ENCODE assay signal across 24 cellular contexts in the genomic region with DNA sequence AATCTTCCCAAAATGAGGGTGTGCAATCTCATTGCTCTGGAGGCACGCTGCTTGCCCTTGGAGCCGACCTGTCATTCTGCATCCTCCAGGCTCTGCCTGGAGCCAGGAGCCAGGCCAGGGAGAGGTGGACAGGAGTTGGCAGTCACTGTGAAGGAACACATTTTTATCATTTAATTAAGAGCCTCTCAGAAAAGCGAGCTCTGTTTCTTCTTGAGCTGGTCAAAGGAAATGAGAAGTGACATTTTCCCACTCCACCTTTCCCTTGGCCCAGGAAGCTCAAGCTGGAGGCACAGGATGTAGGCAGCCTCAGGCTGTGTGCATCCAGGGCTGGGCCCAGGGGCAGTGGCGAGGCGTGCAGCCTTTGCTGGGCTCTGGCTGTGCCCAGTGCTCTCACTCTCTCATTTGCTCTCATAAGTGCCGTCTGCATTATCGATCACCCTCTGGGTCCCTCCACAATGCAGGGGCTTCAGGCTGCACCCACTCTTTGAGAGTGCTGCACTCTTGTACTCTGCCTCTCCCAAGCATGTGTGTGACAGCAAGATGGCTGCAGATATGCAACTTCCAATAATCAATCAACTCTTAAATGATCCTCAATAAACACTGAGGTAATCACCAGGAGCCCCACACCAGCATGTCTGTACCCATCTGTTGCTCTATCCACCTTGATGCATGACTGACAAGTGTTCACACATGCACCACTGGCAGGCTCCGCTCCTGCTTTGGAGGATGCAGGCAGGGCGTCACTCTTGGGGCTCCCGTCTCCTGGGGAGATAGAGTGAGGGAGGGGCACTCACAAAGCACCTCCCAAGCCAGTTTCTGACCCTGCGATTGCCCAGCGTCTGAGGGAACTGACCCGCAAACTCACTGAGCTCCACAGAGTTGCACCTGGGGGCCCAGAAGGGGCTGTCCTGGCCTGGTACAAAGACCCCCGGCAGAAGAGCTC.
DNase-seq lines count a peak whose midpoint lies in the region; ATAC-seq, FAIRE-seq and TF ChIP-seq lines count a peak whose summit lies in the region.
"Had no signal": no experiment of that assay in that cellular context is flagged by ENCODE, and none has a peak within 500 bp of the region (broad histone marks: within the 10 kb centered on the region; RNA-seq: fewer than 3 reads in every experiment).

No MANE protein-coding gene starts in this region.

- peak; percentile 71 for FAIRE-seq in urothelium cell line (lab: Jason Lieb, UNC)
- FAIRE-seq: A204.1, D721Med, GM12891, GM18507, H1 had no signal

- intact Hi-C loops in activated CD4-positive, alpha-beta memory T cell treated with anti-CD3 and anti-CD28 coated beads for 36 hours (cut with micrococcal nuclease): no loop called here

- CTCF ChIA-PET in SK-N-SH (lab: Yijun Ruan, JAX): no interaction called here
- CTCF ChIA-PET in activated CD4-positive, alpha-beta memory T cell treated with anti-CD3 and anti-CD28 coated beads for 36 hours (lab: Charles Lee): no interaction called here

- H3K36me3 ChIP-seq in SK-N-SH (replicated peaks in 1 of 2; ENCODE audit: control insufficient read depth in 1 of 2, insufficient read depth in 2 of 2, low read length in 1 of 2): no peaks in the 10 kb centered on the region
- H3K36me3 ChIP-seq in neuronal stem cell (replicated peaks in 1 of 2; ENCODE audit: control insufficient read depth in 2 of 2, insufficient read depth in 2 of 2, low read length in 2 of 2): no peaks in the 10 kb centered on the region
- H3K36me3 ChIP-seq: BLaER1 had no signal

- H3K14ac ChIP-seq in neuronal stem cell (ENCODE audit: low read length): no peak overlapping the region

- no peak overlapping the region for H3K4me3 ChIP-seq in SK-N-SH (ENCODE audit: low read depth in 2 of 2, low read length in 1 of 2)
- peak overlapping the region in 1 of 2 donors; percentile 6 for H3K4me3 ChIP-seq in neuronal stem cell (ENCODE audit: low read length in 2 of 2)
- H3K4me3 ChIP-seq: BLaER1, GM23248 had no signal

- DNase-seq in SK-N-SH (no peak), neuronal stem cell (ENCODE audit: low spot score) (no peak), urothelium cell line (ENCODE audit: low spot score) (no peak), GM10266 (ENCODE audit: extremely low spot score) (no peak)
- no peak for DNase-seq in activated CD4-positive, alpha-beta memory T cell treated with anti-CD3 and anti-CD28 coated beads for 36 hours
- DNase-seq: CD4-positive, alpha-beta T cell; CD8-positive, alpha-beta memory T cell; DMS 273 treated with DMSO at 0.1 percent for 48 hours; DMS79; EL; GDM1; GM23248; H7; HCEC 1CT had no signal

- H4K8ac ChIP-seq in neuronal stem cell (ENCODE audit: low read depth, low read length): peak overlapping the region; percentile 74

- H2AK5ac ChIP-seq in neuronal stem cell (ENCODE audit: low read depth, low read length): no peak overlapping the region

- TF ChIP-seq CTCF in SK-N-SH (IDR thresholded peaks at IDR 0.05) (no peak), GM10266 (IDR thresholded peaks at IDR 0.05; ENCODE audit: control insufficient read depth, insufficient read depth, low read depth, missing control alignments) (no peak)

- peaks cover 4% of the 10 kb centered on the region for H3K79me1 ChIP-seq in neuronal stem cell (ENCODE audit: low read depth, low read length)

- TF ChIP-seq EP300 in SK-N-SH (IDR thresholded peaks at IDR 0.05; ENCODE audit: borderline replicate concordance in 1 of 2, low read depth in 1 of 2, low read length in 1 of 2): no peak

- POLR2A ChIA-PET in SK-N-SH (lab: Yijun Ruan, JAX): no interaction called here
- POLR2A ChIA-PET in activated CD4-positive, alpha-beta memory T cell treated with anti-CD3 and anti-CD28 coated beads for 36 hours (lab: Charles Lee): no interaction called here

- no peak for TF ChIP-seq RAD21 in SK-N-SH (IDR thresholded peaks at IDR 0.05; ENCODE audit: low read length)

- no peak overlapping the region for H2BK12ac ChIP-seq in neuronal stem cell (ENCODE audit: low read length)

- no peaks in the 10 kb centered on the region for H3K36me3 Mint-ChIP-seq in activated CD4-positive, alpha-beta memory T cell treated with anti-CD3 and anti-CD28 coated beads for 36 hours
- H3K36me3 Mint-ChIP-seq: CD8-positive, alpha-beta memory T cell had no signal

- H3K23ac ChIP-seq in neuronal stem cell (ENCODE audit: low read depth, low read length, poor library complexity): no peak overlapping the region

- no peak overlapping the region for H3K4me3 Mint-ChIP-seq in activated CD4-positive, alpha-beta memory T cell treated with anti-CD3 and anti-CD28 coated beads for 36 hours
- H3K4me3 Mint-ChIP-seq: B cell; CD4-positive, alpha-beta T cell; CD8-positive, alpha-beta memory T cell had no signal

- no peaks in the 10 kb centered on the region for H4K20me1 ChIP-seq in SK-N-SH (ENCODE audit: insufficient read depth)
- H4K20me1 ChIP-seq: BLaER1 had no signal

- H3K79me2 ChIP-seq in SK-N-SH (ENCODE audit: insufficient read depth): no peaks in the 10 kb centered on the region

- H2BK120ac ChIP-seq in neuronal stem cell (ENCODE audit: low read depth, low read length): no peak overlapping the region

- no peaks in the 10 kb centered on the region for H3F3A ChIP-seq in SK-N-SH (replicated peaks; ENCODE audit: insufficient read depth)

- H3K18ac ChIP-seq in neuronal stem cell (ENCODE audit: low read length): no peak overlapping the region

- H3K4me1 ChIP-seq in SK-N-SH (ENCODE audit: control insufficient read depth in 1 of 2, insufficient read depth in 2 of 2, low read depth in 1 of 2, low read length in 1 of 2) (no peaks in the 10 kb centered on the region), neuronal stem cell (ENCODE audit: control insufficient read depth in 2 of 2, insufficient read depth in 1 of 2, low read depth in 1 of 2, low read length in 2 of 2) (no peaks in the 10 kb centered on the region)
- H3K4me1 ChIP-seq: BLaER1 had no signal

- H2AFZ ChIP-seq in SK-N-SH (ENCODE audit: low read depth) (no peak overlapping the region), neuronal stem cell (ENCODE audit: low read length) (no peak overlapping the region)
- H2AFZ ChIP-seq: GM23248 had no signal

- peaks cover 15% of the 10 kb centered on the region for H3K9me3 Mint-ChIP-seq in activated CD4-positive, alpha-beta memory T cell treated with anti-CD3 and anti-CD28 coated beads for 36 hours

- no peaks in the 10 kb centered on the region for H3K27me3 Mint-ChIP-seq in activated CD4-positive, alpha-beta memory T cell treated with anti-CD3 and anti-CD28 coated beads for 36 hours
- H3K27me3 Mint-ChIP-seq: B cell; CD4-positive, alpha-beta T cell; CD8-positive, alpha-beta memory T cell had no signal

- H3K9me3 ChIP-seq in SK-N-SH (no peaks in the 10 kb centered on the region), neuronal stem cell (replicated peaks in 1 of 2; ENCODE audit: control insufficient read depth in 2 of 2, insufficient read depth in 1 of 2, low read depth in 1 of 2, low read length in 2 of 2) (peaks cover 0 to 52% of the 10 kb centered on the region in 2 donors)

- no peaks in the 10 kb centered on the region for H3K4me1 Mint-ChIP-seq in activated CD4-positive, alpha-beta memory T cell treated with anti-CD3 and anti-CD28 coated beads for 36 hours (ENCODE audit: low read depth)
- H3K4me1 Mint-ChIP-seq: B cell; CD8-positive, alpha-beta memory T cell had no signal

- H3K9me2 ChIP-seq in SK-N-SH: no peaks in the 10 kb centered on the region

- no peak overlapping the region for H2BK5ac ChIP-seq in neuronal stem cell (ENCODE audit: low read length)

- 10% methylated on average over 7 of the region's 14 CpGs for WGBS in SK-N-SH (ENCODE audit: low lambda C conversion rate)
- WGBS in neuronal stem cell (ENCODE audit: extremely low coverage in 2 of 2, insufficient read length in 2 of 2, insufficient replicate concordance in 1 of 2), 2 donors: no CpG with 5 or more reads among the region's 14 CpGs

- H3K27me3 ChIP-seq in SK-N-SH (ENCODE audit: insufficient read depth) (no peaks in the 10 kb centered on the region), neuronal stem cell (ENCODE audit: control insufficient read depth in 3 of 3, insufficient read depth in 3 of 3, low read depth in 1 of 3, low read length in 3 of 3) (no peaks in the 10 kb centered on the region)
- H3K27me3 ChIP-seq: BLaER1 had no signal

- H3K4me2 ChIP-seq in SK-N-SH (no peak overlapping the region), neuronal stem cell (ENCODE audit: insufficient read depth, low read length, poor library complexity, severe bottlenecking) (no peak overlapping the region)
- H3K4me2 ChIP-seq: BLaER1 had no signal

- H3K27ac ChIP-seq in SK-N-SH (ENCODE audit: low read depth in 2 of 2, low read length in 1 of 2) (no peak overlapping the region), neuronal stem cell (replicated peaks; ENCODE audit: low read length) (no peak overlapping the region)
- H3K27ac ChIP-seq: 22Rv1, BLaER1, C4-2B, GM23248 had no signal

- ATAC-seq in SK-N-SH treated with all-trans-retinoic acid at 6 μM for 48 hours: no peak

- H3K4ac ChIP-seq in neuronal stem cell (ENCODE audit: low read length): no peak overlapping the region

- no peak overlapping the region for H3K9ac ChIP-seq in SK-N-SH
- no peak overlapping the region for H3K9ac ChIP-seq in neuronal stem cell (ENCODE audit: low read depth, low read length, poor library complexity)
- H3K9ac ChIP-seq: BLaER1, GM23248 had no signal

- no peak overlapping the region for H4K91ac ChIP-seq in neuronal stem cell (ENCODE audit: low read depth, low read length, poor library complexity)

- H2BK15ac ChIP-seq in neuronal stem cell (ENCODE audit: low read length): no peak overlapping the region

- no peak overlapping the region for H3K27ac Mint-ChIP-seq in activated CD4-positive, alpha-beta memory T cell treated with anti-CD3 and anti-CD28 coated beads for 36 hours
- H3K27ac Mint-ChIP-seq: B cell; CD4-positive, alpha-beta T cell; CD8-positive, alpha-beta memory T cell had no signal

TF ChIP-seq in SK-N-SH, 30 proteins besides CTCF, POLR2A, EP300 and RAD21 (continues in another document):
- TF ChIP-seq, protein P1, sequence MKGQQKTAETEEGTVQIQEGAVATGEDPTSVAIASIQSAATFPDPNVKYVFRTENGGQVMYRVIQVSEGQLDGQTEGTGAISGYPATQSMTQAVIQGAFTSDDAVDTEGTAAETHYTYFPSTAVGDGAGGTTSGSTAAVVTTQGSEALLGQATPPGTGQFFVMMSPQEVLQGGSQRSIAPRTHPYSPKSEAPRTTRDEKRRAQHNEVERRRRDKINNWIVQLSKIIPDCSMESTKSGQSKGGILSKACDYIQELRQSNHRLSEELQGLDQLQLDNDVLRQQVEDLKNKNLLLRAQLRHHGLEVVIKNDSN (IDR thresholded peaks at IDR 0.05; ENCODE audit: borderline replicate concordance, low read depth): no peak
- peak; percentile 41; the same call in 1 of the 2 replicates for TF ChIP-seq TCF12 (IDR thresholded peaks at IDR 0.05)
